1 cellular context compared by ENCODE assay signal in the genomic region with DNA sequence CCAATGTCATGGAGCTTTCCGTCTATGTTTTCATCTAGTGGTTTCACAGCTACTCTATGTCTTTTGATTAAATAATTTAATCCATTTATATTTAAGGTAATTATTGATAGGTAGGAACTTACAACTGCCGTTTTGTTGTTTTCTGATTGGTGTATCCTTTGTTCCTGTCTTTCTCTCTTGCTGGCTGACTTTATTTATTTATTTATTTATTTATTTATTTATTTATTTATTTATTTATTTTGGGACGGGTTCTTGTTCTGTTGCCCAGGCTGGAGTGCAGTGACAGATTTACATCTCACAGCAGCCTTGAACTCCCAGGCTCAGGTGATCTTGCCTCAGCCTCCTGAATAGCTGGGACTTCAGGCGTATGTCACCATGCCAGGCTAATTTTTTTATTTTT.
TF ChIP-seq lines count a peak whose summit lies in the region.

No MANE protein-coding gene starts in this region.

TF ChIP-seq in HEK293, 187 proteins besides CTCF, POLR2A, EP300 and RAD21 (continued from another document):
- TF ChIP-seq, protein P1, sequence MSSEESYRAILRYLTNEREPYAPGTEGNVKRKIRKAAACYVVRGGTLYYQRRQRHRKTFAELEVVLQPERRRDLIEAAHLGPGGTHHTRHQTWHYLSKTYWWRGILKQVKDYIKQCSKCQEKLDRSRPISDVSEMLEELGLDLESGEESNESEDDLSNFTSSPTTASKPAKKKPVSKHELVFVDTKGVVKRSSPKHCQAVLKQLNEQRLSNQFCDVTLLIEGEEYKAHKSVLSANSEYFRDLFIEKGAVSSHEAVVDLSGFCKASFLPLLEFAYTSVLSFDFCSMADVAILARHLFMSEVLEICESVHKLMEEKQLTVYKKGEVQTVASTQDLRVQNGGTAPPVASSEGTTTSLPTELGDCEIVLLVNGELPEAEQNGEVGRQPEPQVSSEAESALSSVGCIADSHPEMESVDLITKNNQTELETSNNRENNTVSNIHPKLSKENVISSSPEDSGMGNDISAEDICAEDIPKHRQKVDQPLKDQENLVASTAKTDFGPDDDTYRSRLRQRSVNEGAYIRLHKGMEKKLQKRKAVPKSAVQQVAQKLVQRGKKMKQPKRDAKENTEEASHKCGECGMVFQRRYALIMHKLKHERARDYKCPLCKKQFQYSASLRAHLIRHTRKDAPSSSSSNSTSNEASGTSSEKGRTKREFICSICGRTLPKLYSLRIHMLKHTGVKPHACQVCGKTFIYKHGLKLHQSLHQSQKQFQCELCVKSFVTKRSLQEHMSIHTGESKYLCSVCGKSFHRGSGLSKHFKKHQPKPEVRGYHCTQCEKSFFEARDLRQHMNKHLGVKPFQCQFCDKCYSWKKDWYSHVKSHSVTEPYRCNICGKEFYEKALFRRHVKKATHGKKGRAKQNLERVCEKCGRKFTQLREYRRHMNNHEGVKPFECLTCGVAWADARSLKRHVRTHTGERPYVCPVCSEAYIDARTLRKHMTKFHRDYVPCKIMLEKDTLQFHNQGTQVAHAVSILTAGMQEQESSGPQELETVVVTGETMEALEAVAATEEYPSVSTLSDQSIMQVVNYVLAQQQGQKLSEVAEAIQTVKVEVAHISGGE (tag by site-specific recombination; conservative IDR thresholded peaks at IDR 0.05; ENCODE audit: low read depth): peak; percentile 56
- TF ChIP-seq ZNF394 (tag by site-specific recombination; IDR thresholded peaks at IDR 0.05; ENCODE audit: borderline replicate concordance): peak; percentile 62; the same call in 1 of the 2 replicates
- peak; percentile 32; the same call in 1 of the 2 replicates for TF ChIP-seq ZBTB8A (tag by site-specific recombination; IDR thresholded peaks at IDR 0.05)
- TF ChIP-seq ZNF140 (tag by site-specific recombination; IDR thresholded peaks at IDR 0.05): peak; percentile 41; the same call in 1 of the 2 replicates
